Comparison of ENCODE assay signal across 2 cellular contexts in genomic region chr3:15368561-15369135, GRCh38.
A peak's percentile ranks its signal among the peaks of the same experiment; 100 is the strongest.
TF ChIP-seq lines count a peak whose summit lies in the region.

No MANE protein-coding gene starts in this region.

TF ChIP-seq in GM23338, 12 proteins besides CTCF, POLR2A, EP300 and RAD21:
- TF ChIP-seq STAT1 (IDR thresholded peaks at IDR 0.05; ENCODE audit: unreplicated experiment) (no peak), ZNF331 (CRISPR knock-in tag; IDR thresholded peaks at IDR 0.05; ENCODE audit: low read depth) (no peak), POLR2AphosphoS5 (IDR thresholded peaks at IDR 0.05; ENCODE audit: low read depth) (no peak), EZH2 (IDR thresholded peaks at IDR 0.05; ENCODE audit: low read depth, unreplicated experiment) (no peak), ZNF114 (CRISPR knock-in tag; IDR thresholded peaks at IDR 0.05) (no peak), JUNB (IDR thresholded peaks at IDR 0.05; ENCODE audit: unreplicated experiment) (no peak), CREB1 (CRISPR knock-in tag; IDR thresholded peaks at IDR 0.05; ENCODE audit: low read depth) (no peak), NANOG (IDR thresholded peaks at IDR 0.05; ENCODE audit: borderline replicate concordance) (no peak), ETS1 (IDR thresholded peaks at IDR 0.05) (no peak), REST (IDR thresholded peaks at IDR 0.05; ENCODE audit: unreplicated experiment) (no peak), ZNF462 (CRISPR knock-in tag; IDR thresholded peaks at IDR 0.05) (no peak), EZH2phosphoT487 (IDR thresholded peaks at IDR 0.05; ENCODE audit: unreplicated experiment) (no peak)

TF ChIP-seq in endothelial cell of umbilical vein, 7 proteins besides CTCF, POLR2A, EP300 and RAD21:
- TF ChIP-seq EZH2 (IDR thresholded peaks at IDR 0.05; ENCODE audit: borderline replicate concordance, low read depth, low read length, severe bottlenecking) (no peak), JUN (IDR thresholded peaks at IDR 0.05; ENCODE audit: borderline replicate concordance, insufficient read depth, insufficient read length, low read depth) (no peak), POLR2AphosphoS5 (IDR thresholded peaks at IDR 0.05; ENCODE audit: insufficient read depth, low read depth, low read length) (no peak), MYC (IDR thresholded peaks at IDR 0.05; ENCODE audit: low read depth, low read length) (no peak), FOS (IDR thresholded peaks at IDR 0.05; ENCODE audit: borderline replicate concordance, insufficient read depth, low read length) (peak; percentile 56), MAX (IDR thresholded peaks at IDR 0.05; ENCODE audit: insufficient read depth, insufficient read length) (no peak), GATA2 (IDR thresholded peaks at IDR 0.05; ENCODE audit: insufficient read depth, insufficient read length, low read depth, low read length) (peak; percentile 55)
TF ChIP-seq in endothelial cell of umbilical vein: peak in this region for 2.
